Comparison of ENCODE assay signal across 1 cellular context in genomic region chr13:59094149-59094548, GRCh38.
TF ChIP-seq lines count a peak whose summit lies in the region.

No MANE protein-coding gene starts in this region.

TF ChIP-seq in SK-N-SH treated with all-trans-retinoic acid at 6 μM for 48 hours, 23 proteins besides CTCF, POLR2A, EP300 and RAD21 (continued from another document):
- TF ChIP-seq CREB5 (CRISPR knock-in tag; IDR thresholded peaks at IDR 0.05; ENCODE audit: low read depth) = no peak
